1 cellular context compared by ENCODE assay signal in the genomic region with DNA sequence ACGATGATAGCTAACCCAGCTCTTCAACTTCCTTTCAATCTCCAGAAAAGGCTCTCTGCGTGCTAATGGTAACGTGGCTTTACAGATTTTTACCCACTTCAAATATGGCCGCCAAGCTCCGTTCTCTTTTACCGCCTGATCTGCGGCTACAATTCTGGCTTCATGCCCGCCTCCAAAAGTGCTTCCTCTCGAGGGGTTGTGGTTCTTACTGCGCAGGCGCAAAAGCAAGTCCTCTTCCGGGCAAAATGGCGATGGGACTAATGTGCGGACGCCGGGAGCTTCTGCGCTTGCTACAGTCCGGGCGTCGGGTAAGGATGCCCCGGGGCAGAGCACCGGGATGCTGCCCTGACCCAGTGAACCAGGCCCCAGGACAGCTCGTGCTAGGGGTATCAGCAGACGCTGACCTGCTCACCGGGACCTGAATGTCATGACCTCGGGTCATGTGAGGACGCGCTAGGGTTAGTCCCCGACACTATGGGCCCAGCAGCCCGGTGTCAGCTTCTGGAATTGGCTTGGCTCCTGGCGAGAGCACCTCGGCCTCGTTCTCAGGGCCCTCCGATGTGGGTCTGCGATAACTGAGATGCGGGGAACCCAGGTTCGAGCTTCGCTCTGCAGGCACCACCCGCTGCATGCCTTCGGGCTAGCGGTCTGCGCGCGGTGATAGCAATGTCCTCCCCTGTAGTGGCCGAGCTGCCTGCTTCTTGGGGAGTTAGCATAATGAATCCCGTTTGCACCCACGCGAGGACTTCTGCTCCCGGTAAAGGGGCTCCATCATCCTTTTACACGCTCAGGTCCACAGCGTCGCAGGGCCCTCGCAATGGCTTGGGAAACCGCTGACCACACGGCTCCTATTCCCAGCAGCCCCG.
TF ChIP-seq lines count a peak whose summit lies in the region.

A gene (plus strand): TSS at position 232 of the 866 bp plus-strand sequence. CDS start 14 bp downstream, at position 246.

TF ChIP-seq in HepG2, 621 proteins besides CTCF, POLR2A, EP300 and RAD21 (continued from another document and continues in another):
- TF ChIP-seq, protein P1, sequence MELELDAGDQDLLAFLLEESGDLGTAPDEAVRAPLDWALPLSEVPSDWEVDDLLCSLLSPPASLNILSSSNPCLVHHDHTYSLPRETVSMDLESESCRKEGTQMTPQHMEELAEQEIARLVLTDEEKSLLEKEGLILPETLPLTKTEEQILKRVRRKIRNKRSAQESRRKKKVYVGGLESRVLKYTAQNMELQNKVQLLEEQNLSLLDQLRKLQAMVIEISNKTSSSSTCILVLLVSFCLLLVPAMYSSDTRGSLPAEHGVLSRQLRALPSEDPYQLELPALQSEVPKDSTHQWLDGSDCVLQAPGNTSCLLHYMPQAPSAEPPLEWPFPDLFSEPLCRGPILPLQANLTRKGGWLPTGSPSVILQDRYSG (CRISPR knock-in tag; IDR thresholded peaks at IDR 0.05), result peak; percentile 89; the same call in 1 of the 2 replicates
- peak; percentile 49 for TF ChIP-seq FOXO1 (CRISPR knock-in tag; IDR thresholded peaks at IDR 0.05)
- TF ChIP-seq HOXA5 (CRISPR knock-in tag; IDR thresholded peaks at IDR 0.05), result peak; percentile 85
- peak; percentile 90 for TF ChIP-seq TOPORS (CRISPR knock-in tag; IDR thresholded peaks at IDR 0.05)
- peak; percentile 98 for TF ChIP-seq ZNF543 (CRISPR knock-in tag; IDR thresholded peaks at IDR 0.05)
- no peak for TF ChIP-seq SNRNP70 (IDR thresholded peaks at IDR 0.05; ENCODE audit: low read depth, low read length)
- TF ChIP-seq ZKSCAN5 (CRISPR knock-in tag; IDR thresholded peaks at IDR 0.05), result peak; percentile 56; the same call in 1 of the 2 replicates
- TF ChIP-seq NR2F2 (IDR thresholded peaks at IDR 0.05; ENCODE audit: borderline replicate concordance, low read depth), result peak; percentile 82; the same call in 1 of the 2 replicates
- TF ChIP-seq ZNF460 (CRISPR knock-in tag; IDR thresholded peaks at IDR 0.05; ENCODE audit: borderline replicate concordance), result no peak; the same call in 1 of the 2 replicates
- peak; percentile 85 for TF ChIP-seq ISL2 (CRISPR knock-in tag; IDR thresholded peaks at IDR 0.05)
- TF ChIP-seq ZNF761 (CRISPR knock-in tag; conservative IDR thresholded peaks at IDR 0.05), result peak; percentile 98
- no peak for TF ChIP-seq ZFP62 (CRISPR knock-in tag; IDR thresholded peaks at IDR 0.05)
- TF ChIP-seq TCF7L2 (IDR thresholded peaks at IDR 0.05; ENCODE audit: low read depth, low read length), result no peak
- TF ChIP-seq, protein P2, sequence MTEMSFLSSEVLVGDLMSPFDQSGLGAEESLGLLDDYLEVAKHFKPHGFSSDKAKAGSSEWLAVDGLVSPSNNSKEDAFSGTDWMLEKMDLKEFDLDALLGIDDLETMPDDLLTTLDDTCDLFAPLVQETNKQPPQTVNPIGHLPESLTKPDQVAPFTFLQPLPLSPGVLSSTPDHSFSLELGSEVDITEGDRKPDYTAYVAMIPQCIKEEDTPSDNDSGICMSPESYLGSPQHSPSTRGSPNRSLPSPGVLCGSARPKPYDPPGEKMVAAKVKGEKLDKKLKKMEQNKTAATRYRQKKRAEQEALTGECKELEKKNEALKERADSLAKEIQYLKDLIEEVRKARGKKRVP (CRISPR knock-in tag; IDR thresholded peaks at IDR 0.05), result peak; percentile 25 to 86; a peak in 2 of 4 replicates
- TF ChIP-seq ZNF224 (CRISPR knock-in tag; IDR thresholded peaks at IDR 0.05), result peak; percentile 100
- TF ChIP-seq ZBTB42 (CRISPR knock-in tag; IDR thresholded peaks at IDR 0.05), result peak; percentile 7; the same call in 1 of the 2 replicates
- TF ChIP-seq, protein P3, sequence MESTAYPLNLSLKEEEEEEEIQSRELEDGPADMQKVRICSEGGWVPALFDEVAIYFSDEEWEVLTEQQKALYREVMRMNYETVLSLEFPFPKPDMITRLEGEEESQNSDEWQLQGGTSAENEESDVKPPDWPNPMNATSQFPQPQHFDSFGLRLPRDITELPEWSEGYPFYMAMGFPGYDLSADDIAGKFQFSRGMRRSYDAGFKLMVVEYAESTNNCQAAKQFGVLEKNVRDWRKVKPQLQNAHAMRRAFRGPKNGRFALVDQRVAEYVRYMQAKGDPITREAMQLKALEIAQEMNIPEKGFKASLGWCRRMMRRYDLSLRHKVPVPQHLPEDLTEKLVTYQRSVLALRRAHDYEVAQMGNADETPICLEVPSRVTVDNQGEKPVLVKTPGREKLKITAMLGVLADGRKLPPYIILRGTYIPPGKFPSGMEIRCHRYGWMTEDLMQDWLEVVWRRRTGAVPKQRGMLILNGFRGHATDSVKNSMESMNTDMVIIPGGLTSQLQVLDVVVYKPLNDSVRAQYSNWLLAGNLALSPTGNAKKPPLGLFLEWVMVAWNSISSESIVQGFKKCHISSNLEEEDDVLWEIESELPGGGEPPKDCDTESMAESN (CRISPR knock-in tag; conservative IDR thresholded peaks at IDR 0.05), result peak; percentile 91
- TF ChIP-seq SATB2 (CRISPR knock-in tag; IDR thresholded peaks at IDR 0.05), result 0 out of 2 replicates have a peak, but pooled peaks have one; percentile 78
- peak; percentile 87; the same call in 1 of the 2 replicates for TF ChIP-seq ZSCAN20 (CRISPR knock-in tag; IDR thresholded peaks at IDR 0.05; ENCODE audit: borderline replicate concordance)
- TF ChIP-seq ZNF724P (CRISPR knock-in tag; IDR thresholded peaks at IDR 0.05; ENCODE audit: borderline replicate concordance), result peak; percentile 74; the same call in 1 of the 2 replicates
- TF ChIP-seq ATM (IDR thresholded peaks at IDR 0.05; ENCODE audit: borderline replicate concordance), result no peak
- peak; percentile 98; the same call in 1 of the 2 replicates for TF ChIP-seq FOXC1 (CRISPR knock-in tag; IDR thresholded peaks at IDR 0.05; ENCODE audit: borderline replicate concordance)
- TF ChIP-seq ZNF550 (CRISPR knock-in tag; IDR thresholded peaks at IDR 0.05; ENCODE audit: borderline replicate concordance), result peak; percentile 61; the same call in 1 of the 2 replicates
- TF ChIP-seq, protein P4, sequence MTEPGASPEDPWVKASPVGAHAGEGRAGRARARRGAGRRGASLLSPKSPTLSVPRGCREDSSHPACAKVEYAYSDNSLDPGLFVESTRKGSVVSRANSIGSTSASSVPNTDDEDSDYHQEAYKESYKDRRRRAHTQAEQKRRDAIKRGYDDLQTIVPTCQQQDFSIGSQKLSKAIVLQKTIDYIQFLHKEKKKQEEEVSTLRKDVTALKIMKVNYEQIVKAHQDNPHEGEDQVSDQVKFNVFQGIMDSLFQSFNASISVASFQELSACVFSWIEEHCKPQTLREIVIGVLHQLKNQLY (CRISPR knock-in tag; IDR thresholded peaks at IDR 0.05), result peak; percentile 88
- TF ChIP-seq, protein P5, sequence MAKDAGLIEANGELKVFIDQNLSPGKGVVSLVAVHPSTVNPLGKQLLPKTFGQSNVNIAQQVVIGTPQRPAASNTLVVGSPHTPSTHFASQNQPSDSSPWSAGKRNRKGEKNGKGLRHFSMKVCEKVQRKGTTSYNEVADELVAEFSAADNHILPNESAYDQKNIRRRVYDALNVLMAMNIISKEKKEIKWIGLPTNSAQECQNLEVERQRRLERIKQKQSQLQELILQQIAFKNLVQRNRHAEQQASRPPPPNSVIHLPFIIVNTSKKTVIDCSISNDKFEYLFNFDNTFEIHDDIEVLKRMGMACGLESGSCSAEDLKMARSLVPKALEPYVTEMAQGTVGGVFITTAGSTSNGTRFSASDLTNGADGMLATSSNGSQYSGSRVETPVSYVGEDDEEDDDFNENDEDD (CRISPR knock-in tag; IDR thresholded peaks at IDR 0.05; ENCODE audit: borderline replicate concordance), result peak; percentile 98
- TF ChIP-seq ERF (CRISPR knock-in tag; IDR thresholded peaks at IDR 0.05), result peak; percentile 97
- TF ChIP-seq RXRB (CRISPR knock-in tag; IDR thresholded peaks at IDR 0.05; ENCODE audit: borderline replicate concordance), result peak; percentile 99
- peak; percentile 97 for TF ChIP-seq KLF6 (CRISPR knock-in tag; IDR thresholded peaks at IDR 0.05)
- TF ChIP-seq ETV5 (CRISPR knock-in tag; IDR thresholded peaks at IDR 0.05; ENCODE audit: borderline replicate concordance), result peak; percentile 83
- TF ChIP-seq, protein P6, sequence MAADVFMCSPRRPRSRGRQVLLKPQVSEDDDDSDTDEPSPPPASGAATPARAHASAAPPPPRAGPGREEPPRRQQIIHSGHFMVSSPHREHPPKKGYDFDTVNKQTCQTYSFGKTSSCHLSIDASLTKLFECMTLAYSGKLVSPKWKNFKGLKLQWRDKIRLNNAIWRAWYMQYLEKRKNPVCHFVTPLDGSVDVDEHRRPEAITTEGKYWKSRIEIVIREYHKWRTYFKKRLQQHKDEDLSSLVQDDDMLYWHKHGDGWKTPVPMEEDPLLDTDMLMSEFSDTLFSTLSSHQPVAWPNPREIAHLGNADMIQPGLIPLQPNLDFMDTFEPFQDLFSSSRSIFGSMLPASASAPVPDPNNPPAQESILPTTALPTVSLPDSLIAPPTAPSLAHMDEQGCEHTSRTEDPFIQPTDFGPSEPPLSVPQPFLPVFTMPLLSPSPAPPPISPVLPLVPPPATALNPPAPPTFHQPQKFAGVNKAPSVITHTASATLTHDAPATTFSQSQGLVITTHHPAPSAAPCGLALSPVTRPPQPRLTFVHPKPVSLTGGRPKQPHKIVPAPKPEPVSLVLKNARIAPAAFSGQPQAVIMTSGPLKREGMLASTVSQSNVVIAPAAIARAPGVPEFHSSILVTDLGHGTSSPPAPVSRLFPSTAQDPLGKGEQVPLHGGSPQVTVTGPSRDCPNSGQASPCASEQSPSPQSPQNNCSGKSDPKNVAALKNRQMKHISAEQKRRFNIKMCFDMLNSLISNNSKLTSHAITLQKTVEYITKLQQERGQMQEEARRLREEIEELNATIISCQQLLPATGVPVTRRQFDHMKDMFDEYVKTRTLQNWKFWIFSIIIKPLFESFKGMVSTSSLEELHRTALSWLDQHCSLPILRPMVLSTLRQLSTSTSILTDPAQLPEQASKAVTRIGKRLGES (CRISPR knock-in tag; IDR thresholded peaks at IDR 0.05; ENCODE audit: borderline replicate concordance), result peak; percentile 79; the same call in 1 of the 2 replicates
- TF ChIP-seq, protein P7, sequence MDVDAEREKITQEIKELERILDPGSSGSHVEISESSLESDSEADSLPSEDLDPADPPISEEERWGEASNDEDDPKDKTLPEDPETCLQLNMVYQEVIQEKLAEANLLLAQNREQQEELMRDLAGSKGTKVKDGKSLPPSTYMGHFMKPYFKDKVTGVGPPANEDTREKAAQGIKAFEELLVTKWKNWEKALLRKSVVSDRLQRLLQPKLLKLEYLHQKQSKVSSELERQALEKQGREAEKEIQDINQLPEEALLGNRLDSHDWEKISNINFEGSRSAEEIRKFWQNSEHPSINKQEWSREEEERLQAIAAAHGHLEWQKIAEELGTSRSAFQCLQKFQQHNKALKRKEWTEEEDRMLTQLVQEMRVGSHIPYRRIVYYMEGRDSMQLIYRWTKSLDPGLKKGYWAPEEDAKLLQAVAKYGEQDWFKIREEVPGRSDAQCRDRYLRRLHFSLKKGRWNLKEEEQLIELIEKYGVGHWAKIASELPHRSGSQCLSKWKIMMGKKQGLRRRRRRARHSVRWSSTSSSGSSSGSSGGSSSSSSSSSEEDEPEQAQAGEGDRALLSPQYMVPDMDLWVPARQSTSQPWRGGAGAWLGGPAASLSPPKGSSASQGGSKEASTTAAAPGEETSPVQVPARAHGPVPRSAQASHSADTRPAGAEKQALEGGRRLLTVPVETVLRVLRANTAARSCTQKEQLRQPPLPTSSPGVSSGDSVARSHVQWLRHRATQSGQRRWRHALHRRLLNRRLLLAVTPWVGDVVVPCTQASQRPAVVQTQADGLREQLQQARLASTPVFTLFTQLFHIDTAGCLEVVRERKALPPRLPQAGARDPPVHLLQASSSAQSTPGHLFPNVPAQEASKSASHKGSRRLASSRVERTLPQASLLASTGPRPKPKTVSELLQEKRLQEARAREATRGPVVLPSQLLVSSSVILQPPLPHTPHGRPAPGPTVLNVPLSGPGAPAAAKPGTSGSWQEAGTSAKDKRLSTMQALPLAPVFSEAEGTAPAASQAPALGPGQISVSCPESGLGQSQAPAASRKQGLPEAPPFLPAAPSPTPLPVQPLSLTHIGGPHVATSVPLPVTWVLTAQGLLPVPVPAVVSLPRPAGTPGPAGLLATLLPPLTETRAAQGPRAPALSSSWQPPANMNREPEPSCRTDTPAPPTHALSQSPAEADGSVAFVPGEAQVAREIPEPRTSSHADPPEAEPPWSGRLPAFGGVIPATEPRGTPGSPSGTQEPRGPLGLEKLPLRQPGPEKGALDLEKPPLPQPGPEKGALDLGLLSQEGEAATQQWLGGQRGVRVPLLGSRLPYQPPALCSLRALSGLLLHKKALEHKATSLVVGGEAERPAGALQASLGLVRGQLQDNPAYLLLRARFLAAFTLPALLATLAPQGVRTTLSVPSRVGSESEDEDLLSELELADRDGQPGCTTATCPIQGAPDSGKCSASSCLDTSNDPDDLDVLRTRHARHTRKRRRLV (CRISPR knock-in tag; IDR thresholded peaks at IDR 0.05), result peak; percentile 99
- no peak for TF ChIP-seq TRIM24 (CRISPR knock-in tag; IDR thresholded peaks at IDR 0.05)
- TF ChIP-seq, protein P8, sequence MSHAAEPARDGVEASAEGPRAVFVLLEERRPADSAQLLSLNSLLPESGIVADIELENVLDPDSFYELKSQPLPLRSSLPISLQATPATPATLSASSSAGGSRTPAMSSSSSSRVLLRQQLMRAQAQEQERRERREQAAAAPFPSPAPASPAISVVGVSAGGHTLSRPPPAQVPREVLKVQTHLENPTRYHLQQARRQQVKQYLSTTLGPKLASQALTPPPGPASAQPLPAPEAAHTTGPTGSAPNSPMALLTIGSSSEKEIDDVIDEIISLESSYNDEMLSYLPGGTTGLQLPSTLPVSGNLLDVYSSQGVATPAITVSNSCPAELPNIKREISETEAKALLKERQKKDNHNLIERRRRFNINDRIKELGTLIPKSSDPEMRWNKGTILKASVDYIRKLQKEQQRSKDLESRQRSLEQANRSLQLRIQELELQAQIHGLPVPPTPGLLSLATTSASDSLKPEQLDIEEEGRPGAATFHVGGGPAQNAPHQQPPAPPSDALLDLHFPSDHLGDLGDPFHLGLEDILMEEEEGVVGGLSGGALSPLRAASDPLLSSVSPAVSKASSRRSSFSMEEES (CRISPR knock-in tag; IDR thresholded peaks at IDR 0.05), result peak; percentile 91
- TF ChIP-seq, protein P9, sequence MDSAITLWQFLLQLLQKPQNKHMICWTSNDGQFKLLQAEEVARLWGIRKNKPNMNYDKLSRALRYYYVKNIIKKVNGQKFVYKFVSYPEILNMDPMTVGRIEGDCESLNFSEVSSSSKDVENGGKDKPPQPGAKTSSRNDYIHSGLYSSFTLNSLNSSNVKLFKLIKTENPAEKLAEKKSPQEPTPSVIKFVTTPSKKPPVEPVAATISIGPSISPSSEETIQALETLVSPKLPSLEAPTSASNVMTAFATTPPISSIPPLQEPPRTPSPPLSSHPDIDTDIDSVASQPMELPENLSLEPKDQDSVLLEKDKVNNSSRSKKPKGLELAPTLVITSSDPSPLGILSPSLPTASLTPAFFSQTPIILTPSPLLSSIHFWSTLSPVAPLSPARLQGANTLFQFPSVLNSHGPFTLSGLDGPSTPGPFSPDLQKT (CRISPR knock-in tag; IDR thresholded peaks at IDR 0.05; ENCODE audit: borderline replicate concordance), result peak; percentile 64; the same call in 1 of the 2 replicates
- peak; percentile 71 for TF ChIP-seq CHCHD3 (CRISPR knock-in tag; IDR thresholded peaks at IDR 0.05)
- no peak for TF ChIP-seq RFX5 (IDR thresholded peaks at IDR 0.05; ENCODE audit: low read depth, low read length)
- TF ChIP-seq RELA (CRISPR knock-in tag; IDR thresholded peaks at IDR 0.05), result peak; percentile 82
- TF ChIP-seq, protein P10, sequence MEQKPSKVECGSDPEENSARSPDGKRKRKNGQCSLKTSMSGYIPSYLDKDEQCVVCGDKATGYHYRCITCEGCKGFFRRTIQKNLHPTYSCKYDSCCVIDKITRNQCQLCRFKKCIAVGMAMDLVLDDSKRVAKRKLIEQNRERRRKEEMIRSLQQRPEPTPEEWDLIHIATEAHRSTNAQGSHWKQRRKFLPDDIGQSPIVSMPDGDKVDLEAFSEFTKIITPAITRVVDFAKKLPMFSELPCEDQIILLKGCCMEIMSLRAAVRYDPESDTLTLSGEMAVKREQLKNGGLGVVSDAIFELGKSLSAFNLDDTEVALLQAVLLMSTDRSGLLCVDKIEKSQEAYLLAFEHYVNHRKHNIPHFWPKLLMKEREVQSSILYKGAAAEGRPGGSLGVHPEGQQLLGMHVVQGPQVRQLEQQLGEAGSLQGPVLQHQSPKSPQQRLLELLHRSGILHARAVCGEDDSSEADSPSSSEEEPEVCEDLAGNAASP (CRISPR knock-in tag; IDR thresholded peaks at IDR 0.05; ENCODE audit: borderline replicate concordance), result peak; percentile 100
